Comparison of ENCODE assay signal across 7 cellular contexts in genomic region chr17:55726440-55726839, GRCh38. TPM values are rescaled to one million over a fixed set of nuclear protein-coding genes. Genes with fewer than 3 reads are reported as not detected.
DNase-seq lines count a peak whose midpoint lies in the region; ATAC-seq and TF ChIP-seq lines count a peak whose summit lies in the region.

No MANE protein-coding gene starts in this region.

- TF ChIP-seq POLR2A in transverse colon (IDR thresholded peaks at IDR 0.05) = no peak

- H3K36me3 Mint-ChIP-seq in HFFc6 (ENCODE audit: low read depth) (no peaks in the 10 kb centered on the region), immature natural killer cell (no peaks in the 10 kb centered on the region)

- H3K4me1 Mint-ChIP-seq in HFFc6 (ENCODE audit: low read depth) = peaks cover 73% of the 10 kb centered on the region
- no peaks in the 10 kb centered on the region for H3K4me1 Mint-ChIP-seq in immature natural killer cell

- no peak overlapping the region for H3K4me3 ChIP-seq in transverse colon

- peak; percentile 49 for ATAC-seq in left ventricle myocardium superior

- intact Hi-C loops in left ventricle myocardium superior (cut with micrococcal nuclease) = no loop called here
- intact Hi-C loops in transverse colon (cut with DNase I; ENCODE audit: low total_unique reads) = no loop called here

- H3K4me1 ChIP-seq in transverse colon = peaks cover 0 to 14% (median 10%) of the 10 kb centered on the region in 4 donors

- 48 to 78% methylated on average over 2 of the region's 2 CpGs for WGBS in transverse colon (ENCODE audit: low coverage in 1 of 2), 2 donors

- H3K27ac Mint-ChIP-seq in HFFc6 (peak overlapping the region; percentile 51), immature natural killer cell (no peak overlapping the region)

- no peaks in the 10 kb centered on the region for H3K9me3 Mint-ChIP-seq in HFFc6
- no peaks in the 10 kb centered on the region for H3K9me3 Mint-ChIP-seq in immature natural killer cell

- no peak for TF ChIP-seq CTCF in HFFc6 (IDR thresholded peaks at IDR 0.05)
- TF ChIP-seq CTCF in transverse colon (IDR thresholded peaks at IDR 0.05) = no peak

- H3K27me3 Mint-ChIP-seq in HFFc6 (ENCODE audit: insufficient read depth) = peaks cover 7% of the 10 kb centered on the region; the same call in 1 of the 2 replicates
- peaks cover 0 to 17% (median 2%) of the 10 kb centered on the region in 3 donors for H3K27me3 Mint-ChIP-seq in immature natural killer cell (ENCODE audit: low read depth in 3 of 3)

- TF ChIP-seq EP300 in transverse colon (IDR thresholded peaks at IDR 0.05; ENCODE audit: low read depth) = no peak

- peaks cover 6% of the 10 kb centered on the region for H3K27me3 ChIP-seq in transverse colon

- in situ Hi-C loops in SK-MEL-5 (cut with HindIII; ENCODE audit: low pct_unique_long_range_greater_than_20kb, low sequenced_read_pairs) (no loop called here), transverse colon (cut with MboI; ENCODE audit: low pct_ligation_motif_present in 1 of 4, low pct_unique_long_range_greater_than_20kb in 1 of 4, low sequenced_read_pairs in 3 of 4) (loop anchor here in 1 of 4 donors (10.0 kb wide), 1 partner anchor 202 kb away; no protein-coding TSS in a partner anchor), G401 (cut with HindIII; ENCODE audit: low sequenced_read_pairs) (no loop called here)

- DNase-seq in HFFc6 (peak; percentile 88), SK-MEL-5 (ENCODE audit: low read depth, low spot score) (peak; percentile 44), left ventricle myocardium superior (peak; percentile 41), transverse colon (peak; percentile 17), immature natural killer cell (no peak), G401 (ENCODE audit: low spot score) (no peak), middle frontal gyrus (ENCODE audit: extremely low spot score, low spot score) (no peak)

- H3K9me3 ChIP-seq in transverse colon = no peaks in the 10 kb centered on the region

- no peaks in the 10 kb centered on the region for H3K36me3 ChIP-seq in transverse colon

- peak overlapping the region in 3 of 4 donors; percentile 28 to 45 (median 35) for H3K27ac ChIP-seq in transverse colon

- H3K4me3 Mint-ChIP-seq in HFFc6 = peak overlapping the region; percentile 50; the same call in 1 of the 2 replicates
- no peak overlapping the region for H3K4me3 Mint-ChIP-seq in immature natural killer cell

RNA-seq across cellular contexts. Expression of gene TMEM100, which starts 3.8 kb away (rescaled TPM):
- total RNA-seq in HFFc6 (2021; fragmentation: NEBNext Ultra II Directional; extraction: Animal tissue kit (Norgen Biotek cat#: 25700)) = under 1 TPM in 2 of 6 experiments, not detected in 4; 0.18 to 0.26 TPM
- 10.4 and 10.7 TPM in 2 replicates for total RNA-seq in SK-MEL-5 (2014; rRNA removed; shearing (Covaris generic))
- 8.5 and 11.0 TPM in 2 replicates for polyA plus RNA-seq in SK-MEL-5 (2015; cell fraction: cytosol; rRNA removed)
- 23.7 and 28.1 TPM in 2 replicates for polyA plus RNA-seq in SK-MEL-5 (2015; cell fraction: nucleus; rRNA removed)
- total RNA-seq in left ventricle myocardium superior = 10.9 TPM
- 1 to 10 TPM in 2 of 4 donors, under 1 TPM in 1, not detected in 1; 1.00 to 7.8 (median 4.1) TPM for total RNA-seq in transverse colon
- not detected for polyA plus RNA-seq in immature natural killer cell
- 0.49 TPM in 1 of 2 replicates, not detected in the other for total RNA-seq in G401 (2014; rRNA removed; shearing (Covaris generic))

RNA-seq across cellular contexts. Expression of gene PCTP, which starts 24.4 kb away (rescaled TPM):
- total RNA-seq in HFFc6 (2021; fragmentation: NEBNext Ultra II Directional; extraction: Animal tissue kit (Norgen Biotek cat#: 25700)) = 10 to 100 TPM in 4 of 6 experiments, 1 to 10 TPM in 2; 9.7 to 13.5 (median 11.2) TPM
- total RNA-seq in SK-MEL-5 (2014; rRNA removed; shearing (Covaris generic)) = 51.6 and 51.8 TPM in 2 replicates
- polyA plus RNA-seq in SK-MEL-5 (2015; cell fraction: cytosol; rRNA removed) = 54.4 and 59.5 TPM in 2 replicates
- 23.6 and 29.9 TPM in 2 replicates for polyA plus RNA-seq in SK-MEL-5 (2015; cell fraction: nucleus; rRNA removed)
- 22.2 TPM for total RNA-seq in left ventricle myocardium superior
- 100 to 1,000 TPM in 1 of 4 donors, 10 to 100 TPM in 2, 1 to 10 TPM in 1; 8.6 to 581 (median 35.0) TPM for total RNA-seq in transverse colon
- polyA plus RNA-seq in immature natural killer cell = 10 to 100 TPM in 2 of 3 donors, 1 to 10 TPM in 1; 8.9 to 17.3 (median 11.6) TPM
- total RNA-seq in G401 (2014; rRNA removed; shearing (Covaris generic)) = 18.1 TPM in 2 replicates

Comparison
In these comparisons a context has a peak if more than half of its experiments do, and no peak if none do; other contexts are left out.
1. DNase-seq: peak in HFFc6 (single experiment), SK-MEL-5 (single experiment), left ventricle myocardium superior (single experiment) and transverse colon (single experiment); none in immature natural killer cell (0 of 3), G401 (single experiment) and middle frontal gyrus (single experiment).